8 cellular contexts compared by ENCODE assay signal in genomic region chr7:24283900-24284698, GRCh38. TPM values are rescaled to one million over a fixed set of nuclear protein-coding genes. Genes with fewer than 3 reads are reported as not detected.
DNase-seq lines count a peak whose midpoint lies in the region; ATAC-seq, FAIRE-seq and TF ChIP-seq lines count a peak whose summit lies in the region.

Gene NPY, plus strand, starts transcription at chr7:24284190. Its CDS starts 1,051 bp downstream, at chr7:24285241.

- H3K4me3 ChIP-seq in GM12878 = peak within 1 kb of the TSS; percentile 43

- no peak for TF ChIP-seq RAD21 in GM12878 (IDR thresholded peaks at IDR 0.05; ENCODE audit: insufficient read depth, low read depth, low read length)

- H3K4me3 Mint-ChIP-seq in CD14-positive monocyte = peak within 1 kb of the TSS; percentile 32 to 84

- no peaks in the 10 kb centered on the region for H3K9me3 ChIP-seq in GM12878 (replicated peaks; ENCODE audit: control insufficient read depth, insufficient read depth, low read length)

- H3K79me2 ChIP-seq in GM12878 (ENCODE audit: control insufficient read depth, insufficient read depth, low read length) = no peaks in the 10 kb centered on the region

- TF ChIP-seq POLR2A in GM12878 (IDR thresholded peaks at IDR 0.05; ENCODE audit: low read depth, low read length) = no peak

- peak within 1 kb of the TSS; percentile 77 for H3K4me2 ChIP-seq in GM12878 (ENCODE audit: control insufficient read depth, insufficient read depth)

- no peaks in the 10 kb centered on the region for H3K36me3 ChIP-seq in GM12878 (ENCODE audit: control insufficient read depth in 2 of 2, insufficient read depth in 2 of 2, low read length in 1 of 2)

- in situ Hi-C loops in GM12878 (cut with MboI) = no loop called here

- H3K9me3 Mint-ChIP-seq in CD14-positive monocyte = peaks cover 0 to 4% (median 0%) of the 10 kb centered on the region in 7 donors

- H3K9ac ChIP-seq in GM12878 (ENCODE audit: control insufficient read depth, insufficient read depth, low read length) = no peak within 1 kb of the TSS

- CTCF ChIA-PET in GM12878 (lab: Yijun Ruan, JAX) (no interaction called here), RWPE1 (lab: Yijun Ruan, JAX) (interaction anchor here (0.6 to 0.7 kb wide), 2 partner anchors 108 to 1101 kb away, joined by 3 read pairs; no protein-coding TSS in a partner anchor)

- no peak for TF ChIP-seq CTCF in CD14-positive monocyte (IDR thresholded peaks at IDR 0.05)
- TF ChIP-seq CTCF in GM12878 (IDR thresholded peaks at IDR 0.05 in 2 of 3, conservative IDR thresholded peaks at IDR 0.05 in 1 of 3; ENCODE audit: control insufficient read depth in 2 of 3, extremely low read depth in 1 of 3, insufficient read depth in 1 of 3, low read depth in 3 of 3, low read length in 3 of 3) = no peak
- no peak for TF ChIP-seq CTCF in RWPE1 (conservative IDR thresholded peaks at IDR 0.05; ENCODE audit: low read depth)

- DNase-seq in CD14-positive monocyte (ENCODE audit: low spot score) (no peak), GM12878 (ENCODE audit: low read depth, low spot score) (no peak), occipital lobe (lab: John Stamatoyannopoulos, UW) (no peak), RCC 7860 (ENCODE audit: low spot score) (no peak), NCI-H1417 (lab: John Stamatoyannopoulos, UW) (no peak), RWPE1 (ENCODE audit: low spot score) (no peak), NCI-H2029 (lab: John Stamatoyannopoulos, UW) (no peak)

- H3K27ac ChIP-seq in GM12878 (ENCODE audit: control insufficient read depth, insufficient read depth) (no peak within 1 kb of the TSS), RWPE1 (no peak within 1 kb of the TSS)

- 12% methylated on average over 61 of the region's 73 CpGs for WGBS in GM12878 (ENCODE audit: insufficient coverage, insufficient replicate concordance, low lambda C conversion rate, missing lambda C conversion rate)

- H3K4me1 Mint-ChIP-seq in CD14-positive monocyte = peaks cover 7% of the 10 kb centered on the region

- no peaks in the 10 kb centered on the region for H4K20me1 ChIP-seq in GM12878 (ENCODE audit: control insufficient read depth, insufficient read depth)

- no TSS peak for BruUV-seq in GM12878 (replicated peaks; lab: Mats Ljungman, UMichigan)

- POLR2A ChIA-PET in GM12878 (lab: Charles Lee) (no interaction called here), RWPE1 (lab: Yijun Ruan, JAX; ENCODE audit: low non-redundant PET) (no interaction called here)

- H3K36me3 Mint-ChIP-seq in CD14-positive monocyte = no peaks in the 10 kb centered on the region

- peaks cover 50 to 61% (median 61%) of the 10 kb centered on the region in 3 donors for H3K27me3 Mint-ChIP-seq in CD14-positive monocyte (ENCODE audit: low read depth in 3 of 3)

- peaks cover 15 to 19% of the 10 kb centered on the region in 2 experiments for H3K27me3 ChIP-seq in GM12878 (replicated peaks in 1 of 2; ENCODE audit: control insufficient read depth in 2 of 2, insufficient read depth in 2 of 2, low read length in 1 of 2)

- intact Hi-C loops in CD14-positive monocyte (cut with micrococcal nuclease) = no loop called here
- intact Hi-C loops in GM12878 (cut with micrococcal nuclease; ENCODE audit: unreplicated experiment) = no loop called here

- peak; percentile 63 for ATAC-seq in HG03175 (IDR thresholded peaks at IDR 0.05; ENCODE audit: unreplicated experiment)
- ATAC-seq in GM12878 = no peak; the same call in 2 of the 3 replicates

- no peak within 1 kb of the TSS; the same call in 1 of the 2 replicates for H2AFZ ChIP-seq in GM12878 (ENCODE audit: control insufficient read depth, low read depth, low read length)

- H3K4me1 ChIP-seq in GM12878 (ENCODE audit: control insufficient read depth, insufficient read depth, low read length) = peaks cover 7% of the 10 kb centered on the region; the same call in 1 of the 2 replicates

- H3K27ac Mint-ChIP-seq in CD14-positive monocyte = no peak within 1 kb of the TSS

- RAD21 ChIA-PET in GM12878 (lab: Charles Lee; ENCODE audit: unreplicated experiment) = no interaction called here

- SMC1A ChIA-PET in GM12878 (lab: Charles Lee; ENCODE audit: uncharacterized antibody, unreplicated experiment) = no interaction called here

- FAIRE-seq in GM12878 (lab: Jason Lieb, UNC) = no peak
- no peak for FAIRE-seq in RCC 7860 (lab: Jason Lieb, UNC)

- TF ChIP-seq EP300 in GM12878 (IDR thresholded peaks at IDR 0.05; ENCODE audit: borderline replicate concordance in 1 of 2, control insufficient read depth in 1 of 2, low read depth in 2 of 2, low read length in 2 of 2) = no peak

TF ChIP-seq in GM12878, 131 proteins besides CTCF, POLR2A, EP300 and RAD21:
- TF ChIP-seq PAX5 (IDR thresholded peaks at IDR 0.05; ENCODE audit: borderline replicate concordance, low read depth, low read length) = peak; percentile 87; the same call in 1 of the 2 replicates
- no peak for TF ChIP-seq BRCA1 (IDR thresholded peaks at IDR 0.05; ENCODE audit: low read depth, low read length)
- TF ChIP-seq ESRRA (IDR thresholded peaks at IDR 0.05; ENCODE audit: low read length) = no peak
- TF ChIP-seq IRF4 (IDR thresholded peaks at IDR 0.05; ENCODE audit: low read depth, low read length) = no peak
- TF ChIP-seq HDAC6 (IDR thresholded peaks at IDR 0.05; ENCODE audit: unreplicated experiment) = no peak
- no peak for TF ChIP-seq CEBPB (IDR thresholded peaks at IDR 0.05; ENCODE audit: borderline replicate concordance in 1 of 2, low read depth in 2 of 2, low read length in 2 of 2)
- no peak for TF ChIP-seq BCL11A (IDR thresholded peaks at IDR 0.05; ENCODE audit: low read depth, low read length)
- TF ChIP-seq CBX3 (IDR thresholded peaks at IDR 0.05; ENCODE audit: borderline replicate concordance, low read depth) = no peak
- TF ChIP-seq MAX (IDR thresholded peaks at IDR 0.05; ENCODE audit: low read depth, low read length) = no peak
- TF ChIP-seq ETV6 (conservative IDR thresholded peaks at IDR 0.05 in 1 of 2, IDR thresholded peaks at IDR 0.05 in 1 of 2; ENCODE audit: borderline replicate concordance in 1 of 2, low read depth in 1 of 2) = no peak
- TF ChIP-seq BMI1 (IDR thresholded peaks at IDR 0.05; ENCODE audit: borderline replicate concordance) = no peak
- TF ChIP-seq E2F4 (IDR thresholded peaks at IDR 0.05; ENCODE audit: low read depth, low read length) = no peak
- no peak for TF ChIP-seq EED (IDR thresholded peaks at IDR 0.05; ENCODE audit: low read depth)
- peak; percentile 84 for TF ChIP-seq SUZ12 (IDR thresholded peaks at IDR 0.05; ENCODE audit: unreplicated experiment)
- no peak for TF ChIP-seq SIN3A (IDR thresholded peaks at IDR 0.05; ENCODE audit: low read depth, low read length)
- no peak for TF ChIP-seq RBBP5 (conservative IDR thresholded peaks at IDR 0.05)
- no peak for TF ChIP-seq CREB1 (IDR thresholded peaks at IDR 0.05; ENCODE audit: low read depth)
- TF ChIP-seq RUNX3 (IDR thresholded peaks at IDR 0.05; ENCODE audit: low read length) = 0 out of 2 replicates have a peak, but pooled peaks have one; percentile 20
- no peak for TF ChIP-seq USF1 (IDR thresholded peaks at IDR 0.05; ENCODE audit: borderline replicate concordance, extremely low read length, insufficient read depth, low read depth, low read length)

RNA-seq across cellular contexts. Expression of gene NPY, which starts in this region (rescaled TPM):
- polyA plus RNA-seq in CD14-positive monocyte (not detected), GM12878 (2011; rRNA removed) (not detected in 2 replicates), GM12878 (2014; fragmentation: Illumina TruSeq; extraction: Trizol) (not detected in 2 replicates), GM12878 (2014; fragmentation: Nextera tagmentation; extraction: Ambion mirVana) (not detected), GM12878 (2014; rRNA removed) (not detected in 2 replicates), GM12878 (2016; fragmentation: Nextera tagmentation; extraction: Ambion mirVana) (not detected)
- total RNA-seq in GM12878 (2013; cell fraction: nucleolus; rRNA removed) = not detected in 2 replicates
- total RNA-seq in GM12878 (2014; rRNA removed) (not detected in 2 replicates), GM12878 (2014; rRNA removed; fragmentation: Illumina TruSeq; extraction: Trizol) (not detected in 2 replicates), GM12878 (2021) (not detected in 2 replicates), occipital lobe (40.9 TPM)
- polyA plus RNA-seq in GM12878 (2011; ENCODE audit: low read depth) = not detected
- not detected in 2 replicates for polyA plus RNA-seq in GM12878 (2011; cell fraction: cytosol; rRNA removed)
- not detected in 2 replicates for polyA plus RNA-seq in GM12878 (2011; cell fraction: nucleus; rRNA removed)
- polyA plus RNA-seq in GM12878 (2012) = not detected in 2 replicates
- polyA minus RNA-seq in GM12878 (2011; rRNA and poly(A)+ RNA removed) = not detected in 2 replicates
- not detected in 2 replicates for polyA minus RNA-seq in GM12878 (2011; cell fraction: cytosol; rRNA and poly(A)+ RNA removed)
- polyA minus RNA-seq in GM12878 (2011; cell fraction: nucleus; rRNA and poly(A)+ RNA removed) = not detected in 2 replicates

Comparison
In these comparisons a context has a peak if more than half of its experiments do, and no peak if none do; other contexts are left out.
1. RNA of gene NPY (total RNA-seq): 40.9 TPM in occipital lobe (single experiment); not detected in GM12878; every median in the first group is over 10 times any median in the second.